In the genomic region with DNA sequence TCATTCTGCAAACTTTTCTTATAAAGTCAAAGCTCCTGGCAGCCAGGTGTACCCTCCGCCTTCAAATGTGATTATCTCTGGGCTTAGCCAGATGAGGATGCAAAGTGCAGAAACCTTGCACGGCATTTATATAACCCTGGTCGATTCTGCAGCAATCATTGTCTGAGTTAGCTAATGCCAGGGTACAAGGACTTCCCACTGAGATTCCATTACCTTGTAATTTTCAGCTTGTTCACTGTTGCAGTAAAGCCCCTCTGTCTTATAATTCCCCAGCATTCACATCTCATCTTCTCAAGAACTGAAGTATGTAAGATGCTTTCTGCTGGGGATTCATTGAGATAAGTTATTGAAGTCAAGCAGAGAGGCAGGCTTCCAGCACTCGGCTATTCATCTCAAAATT, we compare ENCODE assay signal across 8 cellular contexts.
"Had no signal": no experiment of that assay in that cellular context is flagged by ENCODE, and none has a peak within 500 bp of the region (broad histone marks: within the 10 kb centered on the region; RNA-seq: fewer than 3 reads in every experiment).

No MANE protein-coding gene starts in this region.

- FAIRE-seq: G401.6, GM12878, GM12891, GM12892, GM18507, GM19239 had no signal

- H3K4me3 ChIP-seq: GM12878 had no signal

- DNase-seq: GDM1, GF-D8 had no signal

- ATAC-seq: GM12878 had no signal
